In the genomic region with DNA sequence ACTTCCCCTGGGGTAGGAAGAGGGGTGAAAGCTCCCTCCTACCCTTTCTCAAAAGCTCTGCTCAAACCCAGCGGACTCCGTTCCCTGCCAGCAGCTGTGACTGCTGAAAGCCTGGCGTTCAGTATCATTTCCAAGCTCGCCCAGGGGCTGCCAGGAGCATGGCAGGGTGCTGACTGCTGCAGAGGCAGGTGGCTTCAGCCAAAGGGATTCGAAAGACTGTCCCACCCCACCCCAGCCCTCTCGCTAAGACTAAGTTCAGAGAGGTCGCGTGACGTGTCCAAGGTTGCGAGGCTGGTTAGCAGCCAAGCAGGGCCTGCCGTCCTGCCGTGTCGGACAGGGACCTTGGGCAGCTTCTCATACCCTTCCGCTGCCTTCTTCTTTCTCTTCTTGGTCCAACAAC, we compare ENCODE assay signal across 1 cellular context.
TF ChIP-seq lines count a peak whose summit lies in the region.

No MANE protein-coding gene starts in this region.

TF ChIP-seq in K562, 482 proteins besides CTCF, POLR2A, EP300 and RAD21 (continued from another document):
- TF ChIP-seq SIN3B (IDR thresholded peaks at IDR 0.05; ENCODE audit: low read depth) (no peak), MYNN (IDR thresholded peaks at IDR 0.05) (no peak), MYNN (CRISPR knock-in tag; IDR thresholded peaks at IDR 0.05) (no peak), ZNF644 (tag; IDR thresholded peaks at IDR 0.05; ENCODE audit: low read depth) (no peak), PURB (CRISPR knock-in tag; IDR thresholded peaks at IDR 0.05; ENCODE audit: low read depth) (no peak), SMARCB1 (IDR thresholded peaks at IDR 0.05; ENCODE audit: insufficient read length, low read depth) (no peak), FOXA3 (CRISPR knock-in tag; conservative IDR thresholded peaks at IDR 0.05 in 1 of 2, IDR thresholded peaks at IDR 0.05 in 1 of 2) (no peak)
- TF ChIP-seq, protein P1, sequence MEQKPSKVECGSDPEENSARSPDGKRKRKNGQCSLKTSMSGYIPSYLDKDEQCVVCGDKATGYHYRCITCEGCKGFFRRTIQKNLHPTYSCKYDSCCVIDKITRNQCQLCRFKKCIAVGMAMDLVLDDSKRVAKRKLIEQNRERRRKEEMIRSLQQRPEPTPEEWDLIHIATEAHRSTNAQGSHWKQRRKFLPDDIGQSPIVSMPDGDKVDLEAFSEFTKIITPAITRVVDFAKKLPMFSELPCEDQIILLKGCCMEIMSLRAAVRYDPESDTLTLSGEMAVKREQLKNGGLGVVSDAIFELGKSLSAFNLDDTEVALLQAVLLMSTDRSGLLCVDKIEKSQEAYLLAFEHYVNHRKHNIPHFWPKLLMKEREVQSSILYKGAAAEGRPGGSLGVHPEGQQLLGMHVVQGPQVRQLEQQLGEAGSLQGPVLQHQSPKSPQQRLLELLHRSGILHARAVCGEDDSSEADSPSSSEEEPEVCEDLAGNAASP (IDR thresholded peaks at IDR 0.05): no peak
- TF ChIP-seq, protein P2, sequence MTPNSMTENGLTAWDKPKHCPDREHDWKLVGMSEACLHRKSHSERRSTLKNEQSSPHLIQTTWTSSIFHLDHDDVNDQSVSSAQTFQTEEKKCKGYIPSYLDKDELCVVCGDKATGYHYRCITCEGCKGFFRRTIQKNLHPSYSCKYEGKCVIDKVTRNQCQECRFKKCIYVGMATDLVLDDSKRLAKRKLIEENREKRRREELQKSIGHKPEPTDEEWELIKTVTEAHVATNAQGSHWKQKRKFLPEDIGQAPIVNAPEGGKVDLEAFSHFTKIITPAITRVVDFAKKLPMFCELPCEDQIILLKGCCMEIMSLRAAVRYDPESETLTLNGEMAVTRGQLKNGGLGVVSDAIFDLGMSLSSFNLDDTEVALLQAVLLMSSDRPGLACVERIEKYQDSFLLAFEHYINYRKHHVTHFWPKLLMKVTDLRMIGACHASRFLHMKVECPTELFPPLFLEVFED (CRISPR knock-in tag; conservative IDR thresholded peaks at IDR 0.05): no peak
- TF ChIP-seq, protein P3, sequence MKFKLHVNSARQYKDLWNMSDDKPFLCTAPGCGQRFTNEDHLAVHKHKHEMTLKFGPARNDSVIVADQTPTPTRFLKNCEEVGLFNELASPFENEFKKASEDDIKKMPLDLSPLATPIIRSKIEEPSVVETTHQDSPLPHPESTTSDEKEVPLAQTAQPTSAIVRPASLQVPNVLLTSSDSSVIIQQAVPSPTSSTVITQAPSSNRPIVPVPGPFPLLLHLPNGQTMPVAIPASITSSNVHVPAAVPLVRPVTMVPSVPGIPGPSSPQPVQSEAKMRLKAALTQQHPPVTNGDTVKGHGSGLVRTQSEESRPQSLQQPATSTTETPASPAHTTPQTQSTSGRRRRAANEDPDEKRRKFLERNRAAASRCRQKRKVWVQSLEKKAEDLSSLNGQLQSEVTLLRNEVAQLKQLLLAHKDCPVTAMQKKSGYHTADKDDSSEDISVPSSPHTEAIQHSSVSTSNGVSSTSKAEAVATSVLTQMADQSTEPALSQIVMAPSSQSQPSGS (CRISPR knock-in tag; IDR thresholded peaks at IDR 0.05): no peak
